ENCODE assay signal across 8 cellular contexts in genomic region chr20:2692036-2692885, GRCh38. TPM values are rescaled to one million over a fixed set of nuclear protein-coding genes. Genes with fewer than 3 reads are reported as not detected.
DNase-seq lines count a peak whose midpoint lies in the region; ATAC-seq and TF ChIP-seq lines count a peak whose summit lies in the region.

EBF4 (plus strand) TSS chr20:2692780; CDS start chr20:2693646, 866 bp downstream.

- H3K4me1 ChIP-seq in GM23338 (ENCODE audit: insufficient read depth) (peaks cover 21% of the 10 kb centered on the region; the same call in 1 of the 2 replicates), left lung (peaks cover 4 to 23% of the 10 kb centered on the region in 2 donors)

- peak within 1 kb of the TSS; percentile 63; the same call in 1 of the 2 replicates for H2AFZ ChIP-seq in GM23338

- H3K4me2 ChIP-seq in GM23338, result peak within 1 kb of the TSS; percentile 80

- H3K36me3 Mint-ChIP-seq in GM23338 (ENCODE audit: low read depth), result peaks cover 7% of the 10 kb centered on the region; the same call in 1 of the 3 replicates
- peaks cover 3 to 5% of the 10 kb centered on the region in 2 donors for H3K36me3 Mint-ChIP-seq in stimulated activated naive B cell treated with anti-CD40 and anti-IgM and Interleukin-4, amounts not matched to agents 10 μg/mL and 1 μg/mL and 100 μg/mL, for 72 hours

- peaks cover 81% of the 10 kb centered on the region for H3K27me3 Mint-ChIP-seq in GM23338 (ENCODE audit: insufficient read depth, low read depth, poor library complexity)
- peaks cover 69 to 79% of the 10 kb centered on the region in 2 donors for H3K27me3 Mint-ChIP-seq in stimulated activated naive B cell treated with anti-CD40 and anti-IgM and Interleukin-4, amounts not matched to agents 10 μg/mL and 1 μg/mL and 100 μg/mL, for 72 hours

- H3K79me2 ChIP-seq in GM23338 (replicated peaks; ENCODE audit: insufficient read depth), result no peaks in the 10 kb centered on the region

- H3F3A ChIP-seq in GM23338 (replicated peaks; ENCODE audit: low read depth), result peaks cover 7% of the 10 kb centered on the region; the same call in 1 of the 2 replicates

- H3K27ac Mint-ChIP-seq in GM23338, result no peak within 1 kb of the TSS
- peak within 1 kb of the TSS; percentile 85 for H3K27ac Mint-ChIP-seq in stimulated activated naive B cell treated with anti-CD40 and anti-IgM and Interleukin-4, amounts not matched to agents 10 μg/mL and 1 μg/mL and 100 μg/mL, for 72 hours

- no peaks in the 10 kb centered on the region for H3K9me2 ChIP-seq in GM23338 (ENCODE audit: insufficient read depth)

- H3K4me3 Mint-ChIP-seq in GM23338, result peak within 1 kb of the TSS; percentile 83
- H3K4me3 Mint-ChIP-seq in stimulated activated naive B cell treated with anti-CD40 and anti-IgM and Interleukin-4, amounts not matched to agents 10 μg/mL and 1 μg/mL and 100 μg/mL, for 72 hours, result peak within 1 kb of the TSS; percentile 86 to 88

- H3K4me1 Mint-ChIP-seq in GM23338, result peaks cover 37% of the 10 kb centered on the region
- H3K4me1 Mint-ChIP-seq in stimulated activated naive B cell treated with anti-CD40 and anti-IgM and Interleukin-4, amounts not matched to agents 10 μg/mL and 1 μg/mL and 100 μg/mL, for 72 hours, result peaks cover 11 to 20% of the 10 kb centered on the region in 2 donors

- ATAC-seq in GM23338, result peak; percentile 2; the same call in 1 of the 3 replicates
- peak; percentile 63 for ATAC-seq in left lung
- ATAC-seq in stimulated activated naive B cell treated with anti-CD40 and anti-IgM and Interleukin-4, amounts not matched to agents 10 μg/mL and 1 μg/mL and 100 μg/mL, for 72 hours (replicated peaks), result peak; percentile 24 to 27
- no peak for ATAC-seq in HG03342 (IDR thresholded peaks at IDR 0.05; ENCODE audit: unreplicated experiment)

- DNase-seq in ACHN (peak; percentile 31), GM23338 (ENCODE audit: low spot score) (peak; percentile 51), choroid plexus epithelial cell (ENCODE audit: low read depth) (peak; percentile 10), left lung (peak; percentile 37 to 80), SHP77 treated with DMSO at 0.1 percent for 48 hours (lab: John Stamatoyannopoulos, UW) (no peak)
- DNase-seq in stimulated activated naive B cell treated with anti-CD40 and anti-IgM and Interleukin-4, amounts not matched to agents 10 μg/mL and 1 μg/mL and 100 μg/mL, for 72 hours, result no peak

- H3K36me3 ChIP-seq in GM23338 (ENCODE audit: insufficient read depth), result no peaks in the 10 kb centered on the region
- no peaks in the 10 kb centered on the region for H3K36me3 ChIP-seq in left lung

- H3K4me3 ChIP-seq in GM23338 (peak within 1 kb of the TSS; percentile 56), choroid plexus epithelial cell (ENCODE audit: low read depth, low read length) (peak within 1 kb of the TSS; percentile 34), left lung (peak within 1 kb of the TSS; percentile 44)

- peaks cover 9% of the 10 kb centered on the region; the same call in 2 of the 3 replicates for H3K9me3 Mint-ChIP-seq in GM23338
- no peaks in the 10 kb centered on the region for H3K9me3 Mint-ChIP-seq in stimulated activated naive B cell treated with anti-CD40 and anti-IgM and Interleukin-4, amounts not matched to agents 10 μg/mL and 1 μg/mL and 100 μg/mL, for 72 hours

- H3K27ac ChIP-seq in GM23338 (ENCODE audit: low read depth), result no peak within 1 kb of the TSS
- peak within 1 kb of the TSS; percentile 57 to 70 for H3K27ac ChIP-seq in left lung

- no peaks in the 10 kb centered on the region for H3K9me3 ChIP-seq in left lung

- H3K27me3 ChIP-seq in GM23338 (ENCODE audit: insufficient read depth) (peaks cover 88% of the 10 kb centered on the region), left lung (peaks cover 19 to 90% of the 10 kb centered on the region in 2 donors)

- intact Hi-C loops in T-helper 1 cell treated with Interleukin-12 subunit alpha and Interleukin-12 subunit beta and Interleukin-4 antibody, amounts not matched to agents 30 ng/mL and 1 ng/mL, for 36 hours (cut with micrococcal nuclease), result no loop called here
- intact Hi-C loops in left lung (cut with DNase I), result no loop called here

- TF ChIP-seq CTCF in GM23338 (conservative IDR thresholded peaks at IDR 0.05; ENCODE audit: low read depth in 2 of 2) (no peak), choroid plexus epithelial cell (conservative IDR thresholded peaks at IDR 0.05; ENCODE audit: low read depth, low read length) (no peak), left lung (IDR thresholded peaks at IDR 0.05) (no peak)

- in situ Hi-C loops in ACHN (cut with HindIII; ENCODE audit: low pct_ligation_motif_present, low pct_unique_long_range_greater_than_20kb, low sequenced_read_pairs), result no loop called here

- H4K20me1 ChIP-seq in GM23338 (replicated peaks; ENCODE audit: insufficient read depth), result peaks cover 11% of the 10 kb centered on the region; the same call in 1 of the 2 replicates

TF ChIP-seq in GM23338, 12 proteins besides CTCF, POLR2A, EP300 and RAD21:
- TF ChIP-seq, protein P1, sequence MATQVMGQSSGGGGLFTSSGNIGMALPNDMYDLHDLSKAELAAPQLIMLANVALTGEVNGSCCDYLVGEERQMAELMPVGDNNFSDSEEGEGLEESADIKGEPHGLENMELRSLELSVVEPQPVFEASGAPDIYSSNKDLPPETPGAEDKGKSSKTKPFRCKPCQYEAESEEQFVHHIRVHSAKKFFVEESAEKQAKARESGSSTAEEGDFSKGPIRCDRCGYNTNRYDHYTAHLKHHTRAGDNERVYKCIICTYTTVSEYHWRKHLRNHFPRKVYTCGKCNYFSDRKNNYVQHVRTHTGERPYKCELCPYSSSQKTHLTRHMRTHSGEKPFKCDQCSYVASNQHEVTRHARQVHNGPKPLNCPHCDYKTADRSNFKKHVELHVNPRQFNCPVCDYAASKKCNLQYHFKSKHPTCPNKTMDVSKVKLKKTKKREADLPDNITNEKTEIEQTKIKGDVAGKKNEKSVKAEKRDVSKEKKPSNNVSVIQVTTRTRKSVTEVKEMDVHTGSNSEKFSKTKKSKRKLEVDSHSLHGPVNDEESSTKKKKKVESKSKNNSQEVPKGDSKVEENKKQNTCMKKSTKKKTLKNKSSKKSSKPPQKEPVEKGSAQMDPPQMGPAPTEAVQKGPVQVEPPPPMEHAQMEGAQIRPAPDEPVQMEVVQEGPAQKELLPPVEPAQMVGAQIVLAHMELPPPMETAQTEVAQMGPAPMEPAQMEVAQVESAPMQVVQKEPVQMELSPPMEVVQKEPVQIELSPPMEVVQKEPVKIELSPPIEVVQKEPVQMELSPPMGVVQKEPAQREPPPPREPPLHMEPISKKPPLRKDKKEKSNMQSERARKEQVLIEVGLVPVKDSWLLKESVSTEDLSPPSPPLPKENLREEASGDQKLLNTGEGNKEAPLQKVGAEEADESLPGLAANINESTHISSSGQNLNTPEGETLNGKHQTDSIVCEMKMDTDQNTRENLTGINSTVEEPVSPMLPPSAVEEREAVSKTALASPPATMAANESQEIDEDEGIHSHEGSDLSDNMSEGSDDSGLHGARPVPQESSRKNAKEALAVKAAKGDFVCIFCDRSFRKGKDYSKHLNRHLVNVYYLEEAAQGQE (IDR thresholded peaks at IDR 0.05; ENCODE audit: unreplicated experiment), result no peak
- no peak for TF ChIP-seq ZNF114 (CRISPR knock-in tag; IDR thresholded peaks at IDR 0.05)
- TF ChIP-seq EZH2 (IDR thresholded peaks at IDR 0.05; ENCODE audit: low read depth, unreplicated experiment), result peak; percentile 95
- no peak for TF ChIP-seq ZNF331 (CRISPR knock-in tag; IDR thresholded peaks at IDR 0.05; ENCODE audit: low read depth)
TF ChIP-seq in GM23338: peak in this region for 1.

RNA-seq across cellular contexts. Expression of gene EBF4, which starts in this region (rescaled TPM):
- 0.50 and 0.66 TPM in 2 replicates for total RNA-seq in GM23338 (2014; rRNA removed; shearing (Covaris generic))
- 1.4 and 1.6 TPM in 2 replicates for polyA plus RNA-seq in GM23338 (2016; fragmentation: Nextera tagmentation; extraction: Ambion mirVana)
- 32.4 and 33.3 TPM in 2 replicates for total RNA-seq in T-helper 1 cell treated with Interleukin-12 subunit alpha and Interleukin-12 subunit beta and Interleukin-4 antibody, amounts not matched to agents 30 ng/mL and 1 ng/mL, for 36 hours
- total RNA-seq in left lung, result 10 to 100 TPM in 1 of 2 donors, 1 to 10 TPM in 1; 10.0 to 11.9 TPM

Comparison
In these comparisons a context has a peak if more than half of its experiments do, and no peak if none do; other contexts are left out.
1. DNase-seq: peak in ACHN (single experiment), GM23338 (single experiment), choroid plexus epithelial cell (single experiment) and left lung (2 of 2); none in stimulated activated naive B cell treated with anti-CD40 and anti-IgM and Interleukin-4, amounts not matched to agents 10 μg/mL and 1 μg/mL and 100 μg/mL, for 72 hours (single experiment) and SHP77 treated with DMSO at 0.1 percent for 48 hours (single experiment).
2. Peak in every context shown above with its lines, with median percentiles within 50 percentile points of each other: H3K4me3 ChIP-seq.